ENCODE assay signal across 8 cellular contexts in the genomic region with DNA sequence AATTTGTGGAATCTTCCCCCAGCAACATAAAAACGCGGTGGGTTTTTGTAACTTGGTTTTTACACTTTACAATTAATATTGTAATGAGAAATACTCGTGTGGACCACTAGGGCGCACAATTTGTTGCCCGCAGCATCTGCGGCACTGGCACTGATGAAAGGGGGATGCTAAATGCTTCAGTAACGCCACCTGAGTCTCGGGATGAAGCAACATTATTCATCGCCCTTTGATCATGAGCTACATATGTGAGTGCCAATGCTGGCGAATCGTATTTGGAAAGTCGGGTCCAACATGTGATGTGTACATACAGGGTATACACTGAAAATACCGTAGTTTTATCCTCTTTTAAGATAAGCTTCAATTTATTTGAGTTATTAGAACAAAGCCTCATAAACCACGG. TPM values are rescaled to one million over a fixed set of nuclear protein-coding genes. Genes with fewer than 3 reads are reported as not detected.
A peak's percentile ranks its signal among the peaks of the same experiment; 100 is the strongest.
DNase-seq lines count a peak whose midpoint lies in the region; ATAC-seq and TF ChIP-seq lines count a peak whose summit lies in the region.

No MANE protein-coding gene starts in this region.

- no peaks in the 10 kb centered on the region for H3K79me2 ChIP-seq in DOHH2 (ENCODE audit: control insufficient read depth, low read length)

- no peak for TF ChIP-seq POLR2A in transverse colon (IDR thresholded peaks at IDR 0.05)

- no peaks in the 10 kb centered on the region for H3K9me2 ChIP-seq in DOHH2 (replicated peaks; ENCODE audit: control insufficient read depth, low read length)

- no peaks in the 10 kb centered on the region for H3F3A ChIP-seq in DOHH2 (ENCODE audit: control insufficient read depth, insufficient read depth)

- intact Hi-C loops in activated CD4-positive, alpha-beta T cell treated with anti-CD3 and anti-CD28 coated beads, Interleukin-2, amount 10 ng/mL, durations not matched to agents 24 days and 14 days (cut with micrococcal nuclease), result loop anchor here (1.0 kb wide), 1 partner anchor 241 kb away; no protein-coding TSS in a partner anchor
- intact Hi-C loops in dorsolateral prefrontal cortex (cut with DNase I) (loop anchor here (2.0 to 10.0 kb wide), 3 partner anchors 36 to 244 kb away; partner anchors contain the start of gene COX20 (in 1 of the 2)), transverse colon (cut with DNase I; ENCODE audit: low total_unique reads) (loop anchor here (10.0 kb wide), 1 partner anchor 254 kb away; no protein-coding TSS in a partner anchor)

- ATAC-seq in GM21786 (IDR thresholded peaks at IDR 0.05; ENCODE audit: unreplicated experiment) (peak; percentile 85), naive B cell (ENCODE audit: low read depth in 2 of 2) (peak; percentile 89 to 91), HG03135 (IDR thresholded peaks at IDR 0.05; ENCODE audit: unreplicated experiment) (no peak)

- WGBS in transverse colon (ENCODE audit: low coverage in 1 of 2), 2 donors, result 56 to 59% methylated on average over 10 to 14 of the region's 14 CpGs

- no peaks in the 10 kb centered on the region for H3K9me3 Mint-ChIP-seq in activated CD4-positive, alpha-beta T cell treated with anti-CD3 and anti-CD28 coated beads, Interleukin-2, amount 10 ng/mL, durations not matched to agents 24 days and 14 days
- peaks cover 0 to 2% (median 0%) of the 10 kb centered on the region in 7 donors for H3K9me3 Mint-ChIP-seq in naive B cell

- no peaks in the 10 kb centered on the region for H3K36me3 Mint-ChIP-seq in activated CD4-positive, alpha-beta T cell treated with anti-CD3 and anti-CD28 coated beads, Interleukin-2, amount 10 ng/mL, durations not matched to agents 24 days and 14 days (ENCODE audit: low read depth)
- no peaks in the 10 kb centered on the region for H3K36me3 Mint-ChIP-seq in naive B cell

- in situ Hi-C loops in transverse colon (cut with MboI; ENCODE audit: low pct_ligation_motif_present in 1 of 4, low pct_unique_long_range_greater_than_20kb in 1 of 4, low sequenced_read_pairs in 3 of 4), result loop anchor here (5.0 to 10.0 kb wide), 3 partner anchors 199 to 244 kb away; no protein-coding TSS in a partner anchor

- peak; percentile 22 for DNase-seq in NCI-H1092 (lab: John Stamatoyannopoulos, UW)
- DNase-seq in activated CD4-positive, alpha-beta T cell treated with anti-CD3 and anti-CD28 coated beads, Interleukin-2, amount 10 ng/mL, durations not matched to agents 24 days and 14 days, result peak; percentile 80
- DNase-seq in dorsolateral prefrontal cortex, result peak in 3 of 10 donors; percentile 16 to 50 (median 19)
- DNase-seq in naive B cell, result peak; percentile 44
- peak; percentile 13 for DNase-seq in transverse colon

- H3K27me3 ChIP-seq in DOHH2 (ENCODE audit: control insufficient read depth, low read length) (0 out of 2 replicates have a peak, but pooled peaks cover 6% of the 10 kb centered on the region), dorsolateral prefrontal cortex (no peaks in the 10 kb centered on the region), transverse colon (no peaks in the 10 kb centered on the region)

- H3K4me1 ChIP-seq in DOHH2 (ENCODE audit: control insufficient read depth, low read length), result peaks cover 9% of the 10 kb centered on the region
- no peaks in the 10 kb centered on the region for H3K4me1 ChIP-seq in transverse colon

- H3K27ac Mint-ChIP-seq in activated CD4-positive, alpha-beta T cell treated with anti-CD3 and anti-CD28 coated beads, Interleukin-2, amount 10 ng/mL, durations not matched to agents 24 days and 14 days, result no peak overlapping the region
- H3K27ac Mint-ChIP-seq in naive B cell, result peak overlapping the region in 2 of 6 donors; percentile 18 to 69

- no peaks in the 10 kb centered on the region for H3K9me3 ChIP-seq in DOHH2 (ENCODE audit: control insufficient read depth, insufficient read depth, low read length)
- H3K9me3 ChIP-seq in transverse colon, result no peaks in the 10 kb centered on the region

- H3K4me2 ChIP-seq in DOHH2 (ENCODE audit: low read length), result peak overlapping the region; percentile 46

- H3K36me3 ChIP-seq in DOHH2 (ENCODE audit: control insufficient read depth, low read length) (no peaks in the 10 kb centered on the region), transverse colon (no peaks in the 10 kb centered on the region)

- H3K27ac ChIP-seq in DOHH2 (ENCODE audit: low read depth, low read length) (no peak overlapping the region), dorsolateral prefrontal cortex (no peak overlapping the region), transverse colon (no peak overlapping the region)

- no peak overlapping the region for H3K4me3 Mint-ChIP-seq in activated CD4-positive, alpha-beta T cell treated with anti-CD3 and anti-CD28 coated beads, Interleukin-2, amount 10 ng/mL, durations not matched to agents 24 days and 14 days
- peak overlapping the region in 2 of 8 donors; percentile 7 to 69 for H3K4me3 Mint-ChIP-seq in naive B cell

- no peaks in the 10 kb centered on the region for H3K4me1 Mint-ChIP-seq in activated CD4-positive, alpha-beta T cell treated with anti-CD3 and anti-CD28 coated beads, Interleukin-2, amount 10 ng/mL, durations not matched to agents 24 days and 14 days
- peaks cover 0 to 7% (median 5%) of the 10 kb centered on the region in 3 donors for H3K4me1 Mint-ChIP-seq in naive B cell

- TF ChIP-seq CTCF in DOHH2 (IDR thresholded peaks at IDR 0.05; ENCODE audit: low read depth, low read length, poor library complexity, severe bottlenecking) (peak; percentile 82), dorsolateral prefrontal cortex (IDR thresholded peaks at IDR 0.05 in 54 of 56, conservative IDR thresholded peaks at IDR 0.05 in 2 of 56; ENCODE audit: low read depth in 1 of 56, partially characterized antibody in 56 of 56) (peak; percentile 39 to 78 (median 66)), transverse colon (IDR thresholded peaks at IDR 0.05) (peak; percentile 46 to 55 (median 53))

- peak overlapping the region; percentile 34 for H3K4me3 ChIP-seq in DOHH2 (ENCODE audit: low read length)
- H3K4me3 ChIP-seq in dorsolateral prefrontal cortex, result peak overlapping the region in 3 of 59 donors; percentile 5 to 20 (median 17)
- H3K4me3 ChIP-seq in transverse colon, result no peak overlapping the region

- H4K20me1 ChIP-seq in DOHH2 (ENCODE audit: control insufficient read depth, insufficient read depth, low read depth, low read length), result no peaks in the 10 kb centered on the region

- peaks cover 5% of the 10 kb centered on the region for H3K27me3 Mint-ChIP-seq in activated CD4-positive, alpha-beta T cell treated with anti-CD3 and anti-CD28 coated beads, Interleukin-2, amount 10 ng/mL, durations not matched to agents 24 days and 14 days
- peaks cover 0 to 13% (median 7%) of the 10 kb centered on the region in 3 donors for H3K27me3 Mint-ChIP-seq in naive B cell

- no peak for TF ChIP-seq EP300 in transverse colon (IDR thresholded peaks at IDR 0.05; ENCODE audit: low read depth)

RNA-seq across cellular contexts. Expression of gene COX20, which starts 34.2 kb away (rescaled TPM):
- total RNA-seq in activated CD4-positive, alpha-beta T cell treated with anti-CD3 and anti-CD28 coated beads, Interleukin-2, amount 10 ng/mL, durations not matched to agents 24 days and 14 days, result 28.6 and 30.0 TPM in 2 replicates
- 10 to 100 TPM; 23.7 to 50.5 (median 37.6) TPM for total RNA-seq in dorsolateral prefrontal cortex
- polyA plus RNA-seq in naive B cell (ENCODE audit: low read depth in 6 of 6), result 10 to 100 TPM; 33.5 to 70.9 (median 49.7) TPM
- 10 to 100 TPM in 3 of 4 donors, 1 to 10 TPM in 1; 6.0 to 41.3 (median 32.3) TPM for total RNA-seq in transverse colon
